Comparison of ENCODE assay signal across 8 cellular contexts in genomic region chr16:89315791-89316581, GRCh38.
DNase-seq lines count a peak whose midpoint lies in the region; ATAC-seq, FAIRE-seq and TF ChIP-seq lines count a peak whose summit lies in the region.

No MANE protein-coding gene starts in this region.

- H4K20me1 ChIP-seq in BLaER1 (peaks cover 100% of the 10 kb centered on the region), neural cell (ENCODE audit: insufficient read depth) (no peaks in the 10 kb centered on the region)

- ATAC-seq in aorta (ENCODE audit: low FRiP score) = peak; percentile 35
- no peak for ATAC-seq in GM18511 (IDR thresholded peaks at IDR 0.05; ENCODE audit: unreplicated experiment)
- no peak for ATAC-seq in GM19324 (IDR thresholded peaks at IDR 0.05; ENCODE audit: low FRiP score, unreplicated experiment)

- H3F3A ChIP-seq in neural cell (ENCODE audit: insufficient read depth, low read length, poor library complexity, severe bottlenecking) = no peaks in the 10 kb centered on the region

- intact Hi-C loops in aorta (cut with DNase I) = no loop called here

- H3K27ac ChIP-seq in BLaER1 (no peak overlapping the region; the same call in 1 of the 2 replicates), neural cell (ENCODE audit: low read length) (peak overlapping the region; percentile 42), aorta (ENCODE audit: low read depth in 1 of 2, low read length in 2 of 2) (no peak overlapping the region)

- H3K79me2 ChIP-seq in neural cell (replicated peaks; ENCODE audit: insufficient read depth, low read length) = peaks cover 38% of the 10 kb centered on the region

- no peaks in the 10 kb centered on the region for H3K9me2 ChIP-seq in neural cell (ENCODE audit: insufficient read depth, low read length)

- H3K9ac ChIP-seq in BLaER1 (0 out of 2 replicates have a peak overlapping the region, but pooled peaks have one; percentile 64), neural cell (ENCODE audit: low read length) (no peak overlapping the region)

- peak; percentile 72 for FAIRE-seq in HTR-8/SVneo (lab: Jason Lieb, UNC)

- H3K9me3 ChIP-seq in BLaER1 = no peaks in the 10 kb centered on the region
- no peaks in the 10 kb centered on the region for H3K9me3 ChIP-seq in neural cell (ENCODE audit: low read length)
- H3K9me3 ChIP-seq in aorta (ENCODE audit: control insufficient read depth, low read length) = no peaks in the 10 kb centered on the region

- TF ChIP-seq RAD21 in neural cell (conservative IDR thresholded peaks at IDR 0.05) = no peak

- no peak overlapping the region for H2AFZ ChIP-seq in neural cell (ENCODE audit: low read depth, low read length)

- H3K4me2 ChIP-seq in BLaER1 (peak overlapping the region; percentile 77), neural cell (ENCODE audit: low read length) (no peak overlapping the region)

- no peak for TF ChIP-seq CTCF in neural cell (IDR thresholded peaks at IDR 0.05; ENCODE audit: poor library complexity, severe bottlenecking)

- WGBS in aorta, 2 donors = 72% methylated on average over 20 of the region's 20 CpGs

- H3K36me3 ChIP-seq in BLaER1 = peaks cover 77% of the 10 kb centered on the region
- no peaks in the 10 kb centered on the region for H3K36me3 ChIP-seq in neural cell (ENCODE audit: insufficient read depth, low read length)
- no peaks in the 10 kb centered on the region for H3K36me3 ChIP-seq in aorta (ENCODE audit: control insufficient read depth in 1 of 2, insufficient read depth in 2 of 2, low read length in 1 of 2)

- TF ChIP-seq EP300 in neural cell (conservative IDR thresholded peaks at IDR 0.05; ENCODE audit: poor library complexity, severe bottlenecking) = no peak

- H3K4me1 ChIP-seq in BLaER1 (peaks cover 78% of the 10 kb centered on the region), aorta (ENCODE audit: control insufficient read depth in 1 of 2, insufficient read depth in 2 of 2, low read length in 2 of 2) (peaks cover 2 to 3% of the 10 kb centered on the region in 2 donors)

- DNase-seq in HTR-8/SVneo (ENCODE audit: insufficient read length, low spot score) (peak; percentile 76), dermis blood vessel endothelial cell (peak; percentile 97), aorta (no peak)
- peak; percentile 45 to 50 for DNase-seq in activated CD4-positive, alpha-beta T cell treated with anti-CD3 and anti-CD28 coated beads for 24 hours (ENCODE audit: low read depth in 2 of 2)

- H3K27me3 ChIP-seq in BLaER1 = no peaks in the 10 kb centered on the region
- H3K27me3 ChIP-seq in neural cell (ENCODE audit: insufficient read depth, low read depth, low read length) = no peaks in the 10 kb centered on the region
- no peaks in the 10 kb centered on the region for H3K27me3 ChIP-seq in aorta (ENCODE audit: control insufficient read depth in 1 of 2, insufficient read depth in 2 of 2, low read length in 1 of 2)

- H3K4me3 ChIP-seq in BLaER1 (no peak overlapping the region), neural cell (ENCODE audit: low read length) (no peak overlapping the region), aorta (ENCODE audit: low read length in 2 of 2) (no peak overlapping the region)

TF ChIP-seq in neural cell, 6 proteins besides CTCF, POLR2A, EP300 and RAD21:
- TF ChIP-seq POLR2AphosphoS5 (IDR thresholded peaks at IDR 0.05) (no peak), SMC3 (conservative IDR thresholded peaks at IDR 0.05; ENCODE audit: poor library complexity) (no peak), MXI1 (conservative IDR thresholded peaks at IDR 0.05; ENCODE audit: poor library complexity, severe bottlenecking) (no peak), EZH2 (IDR thresholded peaks at IDR 0.05; ENCODE audit: borderline replicate concordance, insufficient read depth, low read length, poor library complexity, severe bottlenecking) (no peak), REST (IDR thresholded peaks at IDR 0.05; ENCODE audit: borderline replicate concordance) (no peak), TAF1 (IDR thresholded peaks at IDR 0.05; ENCODE audit: low read depth) (no peak)

Comparison
In these comparisons a context has a peak if more than half of its experiments do, and no peak if none do; other contexts are left out.
1. DNase-seq: peak in HTR-8/SVneo (single experiment), activated CD4-positive, alpha-beta T cell treated with anti-CD3 and anti-CD28 coated beads for 24 hours (2 of 2) and dermis blood vessel endothelial cell (single experiment); none in aorta (0 of 2).